ENCODE assay signal across 1 cellular context in genomic region chr10:73865459-73866442, GRCh38.
TF ChIP-seq lines count a peak whose summit lies in the region.

No MANE protein-coding gene starts in this region.

TF ChIP-seq in GM12878, 131 proteins besides CTCF, POLR2A, EP300 and RAD21 (continues in another document):
- TF ChIP-seq KDM1A (IDR thresholded peaks at IDR 0.05; ENCODE audit: borderline replicate concordance) (no peak), PRDM15 (CRISPR knock-in tag; IDR thresholded peaks at IDR 0.05) (no peak), GABPA (IDR thresholded peaks at IDR 0.05; ENCODE audit: low read depth) (peak; percentile 63; the same call in 1 of the 2 replicates), ZZZ3 (IDR thresholded peaks at IDR 0.05; ENCODE audit: control insufficient read depth, insufficient read length, low read depth) (no peak), SIN3A (IDR thresholded peaks at IDR 0.05; ENCODE audit: low read depth, low read length) (no peak), SUPT20H (IDR thresholded peaks at IDR 0.05; ENCODE audit: borderline replicate concordance, control insufficient read depth, low read depth, low read length) (no peak), IRF3 (IDR thresholded peaks at IDR 0.05) (no peak), TBL1XR1 (IDR thresholded peaks at IDR 0.05; ENCODE audit: low read depth, low read length) (no peak), NFXL1 (IDR thresholded peaks at IDR 0.05; ENCODE audit: borderline replicate concordance) (no peak), ATF7 (IDR thresholded peaks at IDR 0.05; ENCODE audit: low read depth) (peak; percentile 27; the same call in 1 of the 2 replicates), YY1 (IDR thresholded peaks at IDR 0.05; ENCODE audit: low read depth, low read length) (0 out of 2 replicates have a peak, but pooled peaks have one; percentile 29), NR2C1 (IDR thresholded peaks at IDR 0.05) (no peak), ZNF217 (IDR thresholded peaks at IDR 0.05) (no peak), CBFB (IDR thresholded peaks at IDR 0.05; ENCODE audit: low read depth) (no peak), ZNF207 (IDR thresholded peaks at IDR 0.05; ENCODE audit: borderline replicate concordance) (no peak), ZBTB4 (CRISPR knock-in tag; IDR thresholded peaks at IDR 0.05) (no peak), MTA2 (IDR thresholded peaks at IDR 0.05; ENCODE audit: low read depth) (peak; percentile 77; the same call in 1 of the 2 replicates), SMARCA5 (IDR thresholded peaks at IDR 0.05) (0 out of 2 replicates have a peak, but pooled peaks have one; percentile 17), HSF1 (IDR thresholded peaks at IDR 0.05; ENCODE audit: low read depth, low read length) (no peak), RUNX3 (IDR thresholded peaks at IDR 0.05; ENCODE audit: low read length) (peak; percentile 66), IKZF2 (IDR thresholded peaks at IDR 0.05) (peak; percentile 80 to 87), POU2F2 (IDR thresholded peaks at IDR 0.05; ENCODE audit: borderline replicate concordance, low read depth, low read length) (no peak), BACH1 (IDR thresholded peaks at IDR 0.05; ENCODE audit: borderline replicate concordance) (no peak; the same call in 1 of the 2 replicates), FOXK2 (IDR thresholded peaks at IDR 0.05) (no peak), STAT1 (conservative IDR thresholded peaks at IDR 0.05) (no peak), PAX5 (IDR thresholded peaks at IDR 0.05; ENCODE audit: borderline replicate concordance, low read depth, low read length) (peak; percentile 44; the same call in 1 of the 2 replicates), POLR2AphosphoS5 (IDR thresholded peaks at IDR 0.05; ENCODE audit: low read length) (0 out of 2 replicates have a peak, but pooled peaks have one; percentile 9), ELK1 (IDR thresholded peaks at IDR 0.05; ENCODE audit: low read depth, low read length) (no peak), EED (IDR thresholded peaks at IDR 0.05; ENCODE audit: low read depth) (peak; percentile 51), FOXM1 (IDR thresholded peaks at IDR 0.05; ENCODE audit: low read depth, low read length) (no peak), SIX5 (IDR thresholded peaks at IDR 0.05; ENCODE audit: low read depth, low read length, severe bottlenecking) (no peak), PML (IDR thresholded peaks at IDR 0.05; ENCODE audit: low read length) (no peak), RCOR1 (conservative IDR thresholded peaks at IDR 0.05; ENCODE audit: low read depth, low read length) (no peak), SREBF1 (IDR thresholded peaks at IDR 0.05; ENCODE audit: low read length) (no peak), CBX5 (IDR thresholded peaks at IDR 0.05; ENCODE audit: low read depth) (no peak), RELB (IDR thresholded peaks at IDR 0.05; ENCODE audit: low read depth) (peak; percentile 88), GATAD2B (conservative IDR thresholded peaks at IDR 0.05; ENCODE audit: low read depth) (peak; percentile 14; the same call in 1 of the 2 replicates), MEF2B (IDR thresholded peaks at IDR 0.05; ENCODE audit: partially characterized antibody, poor library complexity, severe bottlenecking) (no peak), PKNOX1 (IDR thresholded peaks at IDR 0.05) (no peak), DPF2 (IDR thresholded peaks at IDR 0.05) (peak; percentile 91), BRCA1 (IDR thresholded peaks at IDR 0.05; ENCODE audit: low read depth, low read length) (no peak), YBX1 (IDR thresholded peaks at IDR 0.05) (no peak), ATF3 (IDR thresholded peaks at IDR 0.05; ENCODE audit: borderline replicate concordance, extremely low read depth, low read depth, low read length) (no peak), ZSCAN29 (IDR thresholded peaks at IDR 0.05) (no peak), KAT2A (conservative IDR thresholded peaks at IDR 0.05; ENCODE audit: control insufficient read depth, low read depth, low read length) (no peak), ZBTB33 (IDR thresholded peaks at IDR 0.05) (no peak), POLR2AphosphoS2 (IDR thresholded peaks at IDR 0.05; ENCODE audit: low read depth, low read length) (no peak), IKZF1 (conservative IDR thresholded peaks at IDR 0.05) (peak; percentile 90), MTA3 (IDR thresholded peaks at IDR 0.05; ENCODE audit: borderline replicate concordance, low read length) (no peak), NBN (IDR thresholded peaks at IDR 0.05) (peak; percentile 80), SRF (IDR thresholded peaks at IDR 0.05; ENCODE audit: low read depth in 2 of 2, low read length in 2 of 2) (no peak), CREM (IDR thresholded peaks at IDR 0.05; ENCODE audit: low read depth) (peak; percentile 23; the same call in 1 of the 2 replicates)
